Comparison of ENCODE assay signal across 32 cellular contexts in the genomic region with DNA sequence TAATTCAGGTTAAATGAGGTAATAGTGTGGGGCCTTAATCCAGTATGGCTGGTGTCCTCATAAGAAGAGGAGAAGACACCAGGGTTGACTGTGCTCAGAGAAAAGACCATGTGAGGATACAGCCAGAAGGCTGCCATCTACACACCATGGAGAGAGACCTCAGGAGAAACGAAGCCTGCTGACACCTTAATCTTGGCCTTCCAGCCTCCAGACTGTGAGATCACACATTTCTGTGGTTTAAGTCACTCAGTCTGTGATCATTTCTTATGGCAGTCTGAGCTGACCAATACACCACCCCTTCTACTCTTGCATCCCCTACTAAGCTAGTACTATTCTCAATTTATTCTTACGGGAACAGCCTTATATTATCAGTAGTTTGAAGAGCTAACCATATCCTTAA.
"Had no signal": no experiment of that assay in that cellular context is flagged by ENCODE, and none has a peak within 500 bp of the region (broad histone marks: within the 10 kb centered on the region; RNA-seq: fewer than 3 reads in every experiment).

No MANE protein-coding gene starts in this region.

- H3K9me3 ChIP-seq: adrenal gland had no signal

- H3K36me3 ChIP-seq: adrenal gland, brain microvascular endothelial cell, breast epithelium had no signal

- DNase-seq: activated effector memory CD4-positive, alpha-beta T cell treated with anti-CD3 and anti-CD28 coated beads, Interleukin-2, amount 50 U/mL, for 16 hours; activated effector memory CD4-positive, alpha-beta T cell treated with Interleukin-2 at 50 U/mL for 16 hours; activated gamma-delta T cell; activated gamma-delta T cell treated with Interleukin-2 at 50 U/mL for 16 hours; activated naive CD4-positive, alpha-beta T cell; activated naive CD4-positive, alpha-beta T cell treated with anti-CD3 and anti-CD28 coated beads for 36 hours; activated naive CD4-positive, alpha-beta T cell treated with anti-CD3 and anti-CD28 coated beads, Interleukin-2, amount 10 ng/mL, durations not matched to agents 7 days and 5 days; activated naive CD4-positive, alpha-beta T cell treated with anti-CD3 and anti-CD28 coated beads, Interleukin-2, amount 50 U/mL, for 16 hours; activated naive CD4-positive, alpha-beta T cell treated with Interleukin-2 at 50 U/mL for 16 hours; activated naive CD8-positive, alpha-beta T cell treated with anti-CD3 and anti-CD28 coated beads for 36 hours; activated naive CD8-positive, alpha-beta T cell treated with anti-CD3 and anti-CD28 coated beads, Interleukin-2, amount 10 ng/mL, durations not matched to agents 7 days and 5 days; activated naive CD8-positive, alpha-beta T cell treated with anti-CD3 and anti-CD28 coated beads, Interleukin-2, amount 50 U/mL, for 24 hours; activated T-cell treated with anti-CD3 and anti-CD28 coated beads, Interleukin-2, amount 50 U/mL, for 1 hour; activated T-cell treated with anti-CD3 and anti-CD28 coated beads, Interleukin-2, amount 50 U/mL, for 24 hours; activated T-cell treated with anti-CD3 and anti-CD28 coated beads, Interleukin-2, amount 50 U/mL, for 4 hours; activated T-cell treated with anti-CD3 and anti-CD28 coated beads, Interleukin-2, amount 50 U/mL, for 48 hours; activated T-cell treated with anti-CD3 and anti-CD28 coated beads, Interleukin-2, amount 50 U/mL, for 72 hours; adrenal gland; amniotic stem cell; amygdala; anterior cingulate cortex; aorta; body of pancreas; brain microvascular endothelial cell; caudate nucleus; central memory CD4-positive, alpha-beta T cell; cerebellar nuclear complex had no signal

- ATAC-seq: activated naive CD4-positive, alpha-beta T cell treated with anti-CD3 and anti-CD28 coated beads, Interleukin-2, amount 50 U/mL, for 72 hours; activated naive CD8-positive, alpha-beta T cell treated with anti-CD3 and anti-CD28 coated beads, Interleukin-2, amount 50 U/mL, for 24 hours; activated T-cell treated with anti-CD3 and anti-CD28 coated beads, Interleukin-2, amount 50 U/mL, for 4 hours; activated T-cell treated with anti-CD3 and anti-CD28 coated beads, Interleukin-2, amount 50 U/mL, for 72 hours; activated T-helper 17 cell treated with anti-CD3 and anti-CD28 coated beads, Interleukin-2, amount 50 U/mL, for 72 hours; body of pancreas had no signal

- H3K27me3 ChIP-seq: adrenal gland, ascending aorta, body of pancreas, brain microvascular endothelial cell, breast epithelium, cardiac muscle cell had no signal

- H3K4me3 ChIP-seq: adrenal gland, ascending aorta, body of pancreas, breast epithelium, cardiac muscle cell had no signal

- H3K27ac ChIP-seq: adrenal gland, ascending aorta, body of pancreas, brain microvascular endothelial cell, breast epithelium, cardiac muscle cell had no signal

- H3K4me1 ChIP-seq: adrenal gland, ascending aorta, body of pancreas, breast epithelium had no signal
